In the genomic region with DNA sequence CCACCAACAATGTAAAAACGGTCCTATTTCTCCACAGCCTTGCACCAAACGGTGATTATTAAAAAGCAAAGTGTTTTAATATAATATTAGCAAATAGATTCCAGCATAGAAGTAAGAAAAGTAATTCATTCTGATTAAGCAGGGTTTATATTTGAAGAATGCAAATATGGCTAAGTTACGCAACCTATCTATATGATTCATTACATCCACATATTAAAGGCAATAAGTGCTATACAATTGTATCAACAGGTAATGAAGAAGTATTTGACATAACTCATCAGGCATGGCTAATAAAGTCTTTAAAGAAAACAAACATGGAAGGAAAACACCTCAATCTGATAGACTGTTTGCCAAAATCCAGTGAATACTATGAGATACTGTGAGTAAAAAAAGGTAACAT, we compare ENCODE assay signal across 9 cellular contexts. TPM values are rescaled to one million over a fixed set of nuclear protein-coding genes. Genes with fewer than 3 reads are reported as not detected.
"Had no signal": no experiment of that assay in that cellular context is flagged by ENCODE, and none has a peak within 500 bp of the region (broad histone marks: within the 10 kb centered on the region; RNA-seq: fewer than 3 reads in every experiment).

No MANE protein-coding gene starts in this region.

- ATAC-seq: GM23338, HCT116 had no signal

- H2AFZ ChIP-seq: GM23338 had no signal

- H3K4me3 ChIP-seq: GM23338, HAP-1 had no signal

- H3K27ac ChIP-seq: HL-60 had no signal

- H3K36me3 ChIP-seq: HAP-1 had no signal

- FAIRE-seq: HTR-8/SVneo had no signal

- DNase-seq: H7, HFFc6, KG1 had no signal

- H3K9me3 ChIP-seq: HAP-1 had no signal

- H3K4me2 ChIP-seq: GM23338 had no signal

- H3K4me1 ChIP-seq: HAP-1 had no signal

RNA-seq across cellular contexts. Expression of a gene that starts 29.0 kb away (rescaled TPM):
- polyA plus RNA-seq: IgD-negative memory B cell had no signal
